ENCODE assay signal across 4 cellular contexts in the genomic region with DNA sequence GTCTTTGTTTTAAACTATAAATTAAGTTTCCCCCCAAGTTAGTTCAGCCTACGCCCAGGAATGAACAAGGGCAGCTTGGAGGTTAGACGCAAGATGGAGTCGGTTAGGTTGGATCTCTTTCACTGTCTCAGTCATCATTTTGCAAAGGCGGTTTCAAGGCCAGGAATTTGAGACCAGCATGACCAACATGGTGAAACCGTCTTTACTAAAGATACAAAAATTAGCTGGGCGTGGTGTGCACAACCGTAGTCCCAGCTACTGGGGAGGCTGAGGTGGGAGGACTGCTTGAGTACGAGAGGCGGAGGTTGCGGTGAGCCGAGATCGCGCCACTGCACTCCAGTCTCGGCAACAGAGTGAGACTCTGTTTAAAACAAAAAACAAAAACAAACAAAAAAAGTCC. TPM values are rescaled to one million over a fixed set of nuclear protein-coding genes. Genes with fewer than 3 reads are reported as not detected.
"Had no signal": no experiment of that assay in that cellular context is flagged by ENCODE, and none has a peak within 500 bp of the region (broad histone marks: within the 10 kb centered on the region; RNA-seq: fewer than 3 reads in every experiment).

No MANE protein-coding gene starts in this region.

RNA-seq across cellular contexts. Expression of a gene that starts 5.7 kb away (rescaled TPM):
- total RNA-seq: GM23248, H7, HT-29, IMR-90 had no signal
- polyA plus RNA-seq: GM23248, IMR-90 had no signal
